In genomic region chr11:29019960-29020683, GRCh38 we compare ENCODE assay signal across 11 cellular contexts.
A peak's percentile ranks its signal among the peaks of the same experiment; 100 is the strongest.
DNase-seq lines count a peak whose midpoint lies in the region; ATAC-seq, FAIRE-seq and TF ChIP-seq lines count a peak whose summit lies in the region.
"Had no signal": no experiment of that assay in that cellular context is flagged by ENCODE, and none has a peak within 500 bp of the region (broad histone marks: within the 10 kb centered on the region; RNA-seq: fewer than 3 reads in every experiment).

No MANE protein-coding gene starts in this region.

- no peak for TF ChIP-seq POLR2A in body of pancreas (IDR thresholded peaks at IDR 0.05)

- intact Hi-C loops in body of pancreas (cut with DNase I) = no loop called here

- no peaks in the 10 kb centered on the region for H3K27me3 ChIP-seq in Loucy (ENCODE audit: insufficient read depth, low read length, poor library complexity, severe bottlenecking)
- no peaks in the 10 kb centered on the region for H3K27me3 ChIP-seq in body of pancreas
- H3K27me3 ChIP-seq in mesendoderm (ENCODE audit: insufficient read depth, low read length, poor library complexity) = no peaks in the 10 kb centered on the region
- H3K27me3 ChIP-seq: suprapubic skin had no signal

- H3K56ac ChIP-seq in mesendoderm (ENCODE audit: low read length) = no peak overlapping the region

- no peak overlapping the region for H2AK5ac ChIP-seq in mesendoderm (ENCODE audit: low read length)

- no peak overlapping the region for H3K18ac ChIP-seq in mesendoderm (ENCODE audit: low read length)

- ATAC-seq in body of pancreas (no peak), HG03045 (IDR thresholded peaks at IDR 0.05; ENCODE audit: unreplicated experiment) (no peak), HG03442 (IDR thresholded peaks at IDR 0.05; ENCODE audit: unreplicated experiment) (no peak)
- ATAC-seq in stimulated activated naive CD8-positive, alpha-beta T cell treated with anti-CD3 and anti-CD28 coated beads, Interleukin-15, Interleukin-2, amounts not matched to agents 100 U/mL and 50 U/mL, for 24 hours = no peak

- H3K9ac ChIP-seq in Loucy (ENCODE audit: low read depth, low read length, poor library complexity, severe bottlenecking) = no peak overlapping the region
- no peak overlapping the region for H3K9ac ChIP-seq in mesendoderm (ENCODE audit: low read length)

- H4K20me1 ChIP-seq in Loucy (ENCODE audit: insufficient read depth, low read length, poor library complexity, severe bottlenecking) = no peaks in the 10 kb centered on the region

- no peaks in the 10 kb centered on the region for H3K9me2 ChIP-seq in Loucy (replicated peaks; ENCODE audit: low read depth, low read length)

- no peaks in the 10 kb centered on the region for H3K79me2 ChIP-seq in Loucy (ENCODE audit: insufficient read depth, low read length)
- H3K79me2 ChIP-seq in mesendoderm (ENCODE audit: control insufficient read depth, insufficient read depth, low read length) = no peaks in the 10 kb centered on the region

- no peak overlapping the region for H2AFZ ChIP-seq in Loucy (ENCODE audit: low read length)

- H3K4ac ChIP-seq in mesendoderm (ENCODE audit: low read depth, low read length) = no peak overlapping the region

- H3K36me3 ChIP-seq in Loucy (ENCODE audit: insufficient read depth, low read length) = no peaks in the 10 kb centered on the region
- H3K36me3 ChIP-seq in body of pancreas (replicated peaks in 1 of 2; ENCODE audit: insufficient read depth in 1 of 2, low read depth in 2 of 2) = no peaks in the 10 kb centered on the region
- H3K36me3 ChIP-seq in mesendoderm (ENCODE audit: control insufficient read depth, insufficient read depth, low read length) = no peaks in the 10 kb centered on the region
- H3K36me3 ChIP-seq: left ventricle myocardium inferior, suprapubic skin had no signal

- no peak overlapping the region for H2BK15ac ChIP-seq in mesendoderm (replicated peaks; ENCODE audit: low read depth)

- H3K23ac ChIP-seq in mesendoderm (ENCODE audit: low read length) = no peak overlapping the region

- H3F3A ChIP-seq in Loucy (ENCODE audit: low read depth) = no peaks in the 10 kb centered on the region

- H4K5ac ChIP-seq in mesendoderm (ENCODE audit: low read length) = no peak overlapping the region

- H4K8ac ChIP-seq in mesendoderm (ENCODE audit: low read depth, low read length) = no peak overlapping the region

- TF ChIP-seq CTCF in D721Med (IDR thresholded peaks at IDR 0.05; ENCODE audit: insufficient read depth, missing control alignments) = peak; percentile 18
- peak; percentile 39 for TF ChIP-seq CTCF in Loucy (conservative IDR thresholded peaks at IDR 0.05; ENCODE audit: low read length)
- peak in 6 of 7 experiments; percentile 15 to 49 (median 30) for TF ChIP-seq CTCF in body of pancreas (IDR thresholded peaks at IDR 0.05)

- no peak for FAIRE-seq in D721Med (lab: Jason Lieb, UNC)

- H3K4me2 ChIP-seq in Loucy (ENCODE audit: low read depth, low read length, poor library complexity, severe bottlenecking) = no peak overlapping the region
- no peak overlapping the region for H3K4me2 ChIP-seq in mesendoderm (ENCODE audit: low read length)

- no peak overlapping the region for H2BK5ac ChIP-seq in mesendoderm (ENCODE audit: low read length)

- H3K4me1 ChIP-seq in Loucy (ENCODE audit: insufficient read depth, low read length, poor library complexity, severe bottlenecking) (no peaks in the 10 kb centered on the region), body of pancreas (no peaks in the 10 kb centered on the region), mesendoderm (ENCODE audit: control insufficient read depth, low read depth, low read length) (no peaks in the 10 kb centered on the region)
- H3K4me1 ChIP-seq: left ventricle myocardium inferior, suprapubic skin had no signal

- H3K9me3 ChIP-seq in Loucy (ENCODE audit: insufficient read depth, low read depth, low read length) = no peaks in the 10 kb centered on the region
- no peaks in the 10 kb centered on the region for H3K9me3 ChIP-seq in body of pancreas

- H2BK120ac ChIP-seq in mesendoderm (ENCODE audit: low read depth, low read length) = no peak overlapping the region

- no peak for DNase-seq in D721Med (ENCODE audit: insufficient read length, low spot score)
- DNase-seq in body of pancreas = peak in 1 of 4 donors; percentile 15
- peak; percentile 52 for DNase-seq in mesendoderm
- no peak for DNase-seq in stimulated activated naive CD8-positive, alpha-beta T cell treated with anti-CD3 and anti-CD28 coated beads, Interleukin-15, Interleukin-2, amounts not matched to agents 100 U/mL and 50 U/mL, for 24 hours
- DNase-seq in GF-D8 (lab: John Stamatoyannopoulos, UW) = no peak
- DNase-seq: activated CD4-positive, alpha-beta memory T cell treated with anti-CD3 and anti-CD28 coated beads, Interleukin-2, amount 10 ng/mL, durations not matched to agents 7 days and 5 days; left ventricle myocardium inferior had no signal

- no peak overlapping the region for H3K4me3 ChIP-seq in Loucy (ENCODE audit: low read length, poor library complexity, severe bottlenecking)
- H3K4me3 ChIP-seq in body of pancreas = no peak overlapping the region
- no peak overlapping the region for H3K4me3 ChIP-seq in mesendoderm (ENCODE audit: low read length)
- H3K4me3 ChIP-seq: left ventricle myocardium inferior, suprapubic skin had no signal

- WGBS in body of pancreas, 2 donors = 55 to 61% methylated on average over 3 of the region's 3 CpGs
- no CpG with 5 or more reads among the region's 3 CpGs for whole genome bisulfite sequencing in mesendoderm (ENCODE audit: extremely low coverage, insufficient coverage, low lambda C conversion rate)

- no peaks in the 10 kb centered on the region for H3K79me1 ChIP-seq in mesendoderm (ENCODE audit: low read length)

- H3K27ac ChIP-seq in body of pancreas = no peak overlapping the region
- H3K27ac ChIP-seq in mesendoderm (ENCODE audit: low read depth, low read length) = no peak overlapping the region
- H3K27ac ChIP-seq: left ventricle myocardium inferior, suprapubic skin had no signal
